ENCODE assay signal across 15 cellular contexts in the genomic region with DNA sequence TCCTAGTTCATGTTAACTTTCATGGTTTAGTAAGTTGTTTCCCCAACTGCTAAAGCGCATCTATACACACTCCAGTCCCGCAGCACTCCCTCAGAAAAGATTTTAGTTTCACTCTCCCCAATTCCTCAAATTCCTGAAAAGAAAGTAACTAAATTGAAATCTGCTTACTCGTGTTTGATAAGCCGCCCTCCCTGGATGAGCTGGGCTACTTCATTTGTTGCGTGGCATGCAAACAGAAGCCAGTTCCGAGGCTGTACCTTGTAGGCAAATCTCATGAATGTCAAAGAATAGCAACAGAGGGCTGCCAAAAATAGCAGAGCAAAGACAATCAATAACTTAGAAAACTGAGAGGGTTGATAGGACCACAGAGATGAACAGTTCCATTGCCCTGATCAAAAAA. TPM values are rescaled to one million over a fixed set of nuclear protein-coding genes. Genes with fewer than 3 reads are reported as not detected.
A peak's percentile ranks its signal among the peaks of the same experiment; 100 is the strongest.
DNase-seq lines count a peak whose midpoint lies in the region; ATAC-seq and TF ChIP-seq lines count a peak whose summit lies in the region.
"Had no signal": no experiment of that assay in that cellular context is flagged by ENCODE, and none has a peak within 500 bp of the region (broad histone marks: within the 10 kb centered on the region; RNA-seq: fewer than 3 reads in every experiment).

No MANE protein-coding gene starts in this region.

- no peak overlapping the region for H3K4me2 ChIP-seq in PC-9

- H3K36me3 Mint-ChIP-seq in endodermal cell (ENCODE audit: low read depth), result no peaks in the 10 kb centered on the region

- CTCF ChIA-PET in PC-9 (lab: Charles Lee), result no interaction called here

- H3K9me2 ChIP-seq in PC-9 (ENCODE audit: insufficient read depth), result no peaks in the 10 kb centered on the region

- no peaks in the 10 kb centered on the region for H3K9me3 Mint-ChIP-seq in endodermal cell
- H3K9me3 Mint-ChIP-seq: activated CD4-positive, alpha-beta T cell treated with anti-CD3 and anti-CD28 coated beads, Interleukin-2, amount 10 ng/mL, durations not matched to agents 24 days and 14 days had no signal

- TF ChIP-seq CTCF in endodermal cell (conservative IDR thresholded peaks at IDR 0.05), result no peak
- no peak for TF ChIP-seq CTCF in PC-9 (conservative IDR thresholded peaks at IDR 0.05)

- H2AFZ ChIP-seq in neuron (ENCODE audit: low read depth, low read length) (peak overlapping the region; percentile 13), PC-9 (no peak overlapping the region)

- WGBS in HUES64, result 32% methylated on average over 6 of the region's 6 CpGs
- WGBS in endodermal cell (ENCODE audit: insufficient coverage in 1 of 2, insufficient read length in 1 of 2), 2 experiments, result 65 to 66% methylated on average over 6 of the region's 6 CpGs

- H3K27ac Mint-ChIP-seq in endodermal cell, result peak overlapping the region; percentile 53
- H3K27ac Mint-ChIP-seq: activated CD4-positive, alpha-beta T cell treated with anti-CD3 and anti-CD28 coated beads, Interleukin-2, amount 10 ng/mL, durations not matched to agents 24 days and 14 days had no signal

- peaks cover 7% of the 10 kb centered on the region for H3K4me1 Mint-ChIP-seq in endodermal cell

- H3K36me3 ChIP-seq in HUES64 (ENCODE audit: insufficient read depth, low read length), result no peaks in the 10 kb centered on the region
- H3K36me3 ChIP-seq in endodermal cell (ENCODE audit: control insufficient read depth, insufficient read depth, low read length), result peaks cover 4% of the 10 kb centered on the region
- H3K36me3 ChIP-seq in neuron (ENCODE audit: insufficient read depth, low read length), result peaks cover 6% of the 10 kb centered on the region
- H3K36me3 ChIP-seq in PC-9 (ENCODE audit: low read depth), result no peaks in the 10 kb centered on the region

- no peaks in the 10 kb centered on the region for H3K79me2 ChIP-seq in PC-9 (ENCODE audit: low read depth)

- H3K4me3 ChIP-seq in HUES64 (ENCODE audit: low read length) (peak overlapping the region; percentile 17), endodermal cell (ENCODE audit: low read length) (no peak overlapping the region), neuron (ENCODE audit: low read length) (no peak overlapping the region), PC-9 (no peak overlapping the region)

- H3K9ac ChIP-seq in HUES64 (ENCODE audit: low read depth, low read length) (peak overlapping the region; percentile 32), endodermal cell (ENCODE audit: extremely low read depth, low read length, poor library complexity, severe bottlenecking) (no peak overlapping the region)

- intact Hi-C loops in PC-9 (cut with micrococcal nuclease; ENCODE audit: unreplicated experiment), result no loop called here

- no peaks in the 10 kb centered on the region for H3K27me3 Mint-ChIP-seq in endodermal cell (ENCODE audit: insufficient read depth)
- H3K27me3 Mint-ChIP-seq: activated CD4-positive, alpha-beta T cell treated with anti-CD3 and anti-CD28 coated beads, Interleukin-2, amount 10 ng/mL, durations not matched to agents 24 days and 14 days had no signal

- ATAC-seq in GM18873 (IDR thresholded peaks at IDR 0.05; ENCODE audit: low FRiP score, unreplicated experiment), result peak; percentile 78
- no peak for ATAC-seq in HG03439 (IDR thresholded peaks at IDR 0.05; ENCODE audit: unreplicated experiment)
- ATAC-seq in GM21737 (IDR thresholded peaks at IDR 0.05; ENCODE audit: unreplicated experiment), result no peak

- peak overlapping the region; percentile 95 for H3K27ac ChIP-seq in HUES64 (ENCODE audit: low read depth, low read length)
- H3K27ac ChIP-seq in endodermal cell (ENCODE audit: low read depth, low read length), result peak overlapping the region; percentile 21
- H3K27ac ChIP-seq in PC-9, result no peak overlapping the region

- POLR2A ChIA-PET in PC-9 (lab: Charles Lee; ENCODE audit: unreplicated experiment), result no interaction called here

- H3K9me3 ChIP-seq in HUES64 (ENCODE audit: insufficient read depth, low read depth, low read length) (no peaks in the 10 kb centered on the region), endodermal cell (ENCODE audit: control insufficient read depth, low read length) (no peaks in the 10 kb centered on the region), neuron (ENCODE audit: low read length) (no peaks in the 10 kb centered on the region), PC-9 (ENCODE audit: insufficient read depth, low read depth) (no peaks in the 10 kb centered on the region)

- no TSS peak for BruUV-seq in PC-9 (replicated peaks; lab: Mats Ljungman, UMichigan)

- no peaks in the 10 kb centered on the region for H3F3A ChIP-seq in PC-9 (ENCODE audit: insufficient read depth, low read depth)

- H3K4me1 ChIP-seq in HUES64 (ENCODE audit: insufficient read depth, low read length) (peaks cover 42% of the 10 kb centered on the region), endodermal cell (ENCODE audit: control insufficient read depth, insufficient read depth, low read length) (no peaks in the 10 kb centered on the region), neuron (ENCODE audit: insufficient read depth, low read length) (peaks cover 36% of the 10 kb centered on the region), PC-9 (replicated peaks; ENCODE audit: insufficient read depth) (peaks cover 4% of the 10 kb centered on the region; the same call in 1 of the 2 replicates)

- H3K27me3 ChIP-seq in HUES64 (ENCODE audit: insufficient read depth, low read length), result no peaks in the 10 kb centered on the region
- no peaks in the 10 kb centered on the region for H3K27me3 ChIP-seq in endodermal cell (ENCODE audit: control insufficient read depth, insufficient read depth, low read length, poor library complexity, severe bottlenecking)
- H3K27me3 ChIP-seq in neuron (ENCODE audit: insufficient read depth, low read length), result no peaks in the 10 kb centered on the region
- no peaks in the 10 kb centered on the region for H3K27me3 ChIP-seq in PC-9 (ENCODE audit: insufficient read depth, low read depth)

- H3K4me3 Mint-ChIP-seq in endodermal cell, result no peak overlapping the region
- H3K4me3 Mint-ChIP-seq: activated CD4-positive, alpha-beta T cell treated with anti-CD3 and anti-CD28 coated beads, Interleukin-2, amount 10 ng/mL, durations not matched to agents 24 days and 14 days had no signal

- H4K20me1 ChIP-seq in PC-9 (ENCODE audit: insufficient read depth), result no peaks in the 10 kb centered on the region

- peak; percentile 59 for DNase-seq in endodermal cell
- no peak for DNase-seq in PC-9
- no peak for DNase-seq in stimulated activated CD4-positive, alpha-beta T cell treated with anti-CD3 and anti-CD28 coated beads, Interleukin-2, amount 100 ng/mL, for 24 hours
- DNase-seq: activated CD4-positive, alpha-beta T cell treated with anti-CD3 and anti-CD28 coated beads, Interleukin-2, amount 10 ng/mL, durations not matched to agents 24 days and 14 days; NCI-H2081; stimulated activated CD4-positive, alpha-beta T cell treated with anti-CD3 and anti-CD28 coated beads, Interleukin-4, amount 100 ng/mL, for 24 hours; stimulated activated naive CD4-positive, alpha-beta T cell treated with Interleukin-2 at 50 U/mL for 16 hours had no signal

RNA-seq across cellular contexts. Expression of a gene that starts 16.9 kb away (rescaled TPM):
- polyA plus RNA-seq in HUES64 (2013, experiment 1 of 2), result 19.6 TPM
- 16.2 TPM for polyA plus RNA-seq in HUES64 (2013, experiment 2 of 2)
- total RNA-seq in endodermal cell (1 to 10 TPM; 8.2 to 8.7 TPM), PC-9 (2021) (7.4 and 13.3 TPM in 2 replicates)
- 26.6 TPM for polyA plus RNA-seq in endodermal cell (2013, experiment 1 of 2)
- polyA plus RNA-seq in endodermal cell (2013, experiment 2 of 2), result 30.0 TPM

RNA-seq across cellular contexts. Expression of a gene that starts 23.5 kb away (rescaled TPM):
- polyA plus RNA-seq in HUES64 (2013, experiment 1 of 2), result 40.1 TPM
- polyA plus RNA-seq in HUES64 (2013, experiment 2 of 2), result 43.3 TPM
- total RNA-seq in endodermal cell (10 to 100 TPM; 42.4 to 53.9 TPM), PC-9 (2021) (31.5 and 39.9 TPM in 2 replicates)
- 52.4 TPM for polyA plus RNA-seq in endodermal cell (2013, experiment 1 of 2)
- 51.3 TPM for polyA plus RNA-seq in endodermal cell (2013, experiment 2 of 2)

RNA-seq across cellular contexts. Expression of a gene that starts 57.6 kb away (rescaled TPM):
- not detected for polyA plus RNA-seq in HUES64 (2013, experiment 1 of 2)
- polyA plus RNA-seq in HUES64 (2013, experiment 2 of 2), result not detected
- total RNA-seq in endodermal cell (under 1 TPM; 0.09 to 0.42 TPM), PC-9 (2021) (not detected in 2 replicates)
- not detected for polyA plus RNA-seq in endodermal cell (2013, experiment 1 of 2)
- polyA plus RNA-seq in endodermal cell (2013, experiment 2 of 2), result not detected
- total RNA-seq: activated CD4-positive, alpha-beta T cell treated with anti-CD3 and anti-CD28 coated beads, Interleukin-2, amount 10 ng/mL, durations not matched to agents 24 days and 14 days; Daoy; epithelial cell of proximal tubule; LHCN-M2 had no signal
